25 cellular contexts compared by ENCODE assay signal in the genomic region with DNA sequence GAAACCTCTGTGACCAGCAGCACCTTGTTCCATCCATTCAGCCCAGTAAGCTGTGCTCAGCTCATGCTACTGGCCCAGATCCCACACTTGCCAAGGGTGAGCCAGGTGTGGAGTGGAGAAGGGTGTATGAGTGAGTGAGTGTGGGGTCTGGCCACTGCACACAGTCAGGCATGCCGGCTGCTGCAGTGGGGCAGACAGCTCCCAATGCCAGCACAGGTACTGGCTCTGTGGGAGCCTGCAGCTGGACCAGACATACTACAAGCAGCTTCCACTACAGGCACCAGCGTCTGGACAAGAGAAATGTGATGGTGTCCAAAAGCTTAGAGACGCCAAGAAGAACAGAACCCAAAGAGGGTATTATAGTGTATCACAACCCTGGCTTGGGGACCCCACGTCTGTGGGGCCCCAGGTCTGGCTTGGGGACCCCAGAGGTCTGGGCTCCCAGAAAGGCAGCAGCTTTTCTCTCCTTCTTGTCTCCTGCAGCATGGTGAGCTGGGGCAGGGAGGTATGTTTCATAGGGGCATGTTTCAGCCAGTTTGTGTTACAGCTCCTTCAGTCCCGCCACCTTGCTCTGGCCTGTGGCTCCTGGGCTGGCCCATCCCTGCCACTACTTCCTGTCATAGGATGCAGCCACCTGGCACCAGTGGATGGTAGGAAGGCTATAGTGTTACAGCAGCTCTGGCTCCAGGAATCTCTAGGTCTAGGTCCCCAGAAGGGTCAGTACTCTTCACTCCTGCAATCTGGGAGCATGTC.
"Had no signal": no experiment of that assay in that cellular context is flagged by ENCODE, and none has a peak within 500 bp of the region (broad histone marks: within the 10 kb centered on the region; RNA-seq: fewer than 3 reads in every experiment).

No MANE protein-coding gene starts in this region.

- H3K36me3 ChIP-seq: brain microvascular endothelial cell, gastrocnemius medialis, heart right ventricle had no signal

- H3K4me1 ChIP-seq: foreskin keratinocyte, gastrocnemius medialis, heart right ventricle had no signal

- ATAC-seq: activated CD4-positive, alpha-beta T cell treated with anti-CD3 and anti-CD28 coated beads for 36 hours; activated naive CD4-positive, alpha-beta T cell treated with anti-CD3 and anti-CD28 coated beads, Interleukin-2, amount 50 U/mL, for 72 hours; activated T-cell treated with anti-CD3 and anti-CD28 coated beads, Interleukin-2, amount 50 U/mL, for 72 hours; esophagus mucosa; foreskin keratinocyte; gastrocnemius medialis; heart right ventricle had no signal

- H3K27me3 Mint-ChIP-seq: activated CD4-positive, alpha-beta memory T cell treated with anti-CD3 and anti-CD28 coated beads, Interleukin-2, amount 10 ng/mL, durations not matched to agents 7 days and 5 days; activated CD4-positive, alpha-beta T cell treated with anti-CD3 and anti-CD28 coated beads for 36 hours; activated CD4-positive, alpha-beta T cell treated with anti-CD3 and anti-CD28 coated beads, Interleukin-2, amount 10 ng/mL, durations not matched to agents 7 days and 5 days; activated naive CD4-positive, alpha-beta T cell treated with anti-CD3 and anti-CD28 coated beads, Interleukin-2, amount 10 ng/mL, durations not matched to agents 7 days and 5 days; activated naive CD8-positive, alpha-beta T cell treated with anti-CD3 and anti-CD28 coated beads, Interleukin-2, amount 10 ng/mL, durations not matched to agents 7 days and 5 days; activated T-cell treated with anti-CD3 and anti-CD28 coated beads, Interleukin-2, amount 50 U/mL, for 24 hours; central memory CD8-positive, alpha-beta T cell had no signal

- H3K36me3 Mint-ChIP-seq: activated naive CD4-positive, alpha-beta T cell treated with anti-CD3 and anti-CD28 coated beads, Interleukin-2, amount 10 ng/mL, durations not matched to agents 7 days and 5 days; activated naive CD4-positive, alpha-beta T cell treated with anti-CD3 and anti-CD28 coated beads, Interleukin-2, amount 50 U/mL, for 72 hours; activated naive CD8-positive, alpha-beta T cell treated with anti-CD3 and anti-CD28 coated beads, Interleukin-2, amount 10 ng/mL, durations not matched to agents 7 days and 5 days had no signal

- H3K4me1 Mint-ChIP-seq: activated CD4-positive, alpha-beta memory T cell treated with anti-CD3 and anti-CD28 coated beads, Interleukin-2, amount 10 ng/mL, durations not matched to agents 7 days and 5 days; activated CD4-positive, alpha-beta T cell treated with anti-CD3 and anti-CD28 coated beads for 36 hours; activated CD4-positive, alpha-beta T cell treated with anti-CD3 and anti-CD28 coated beads, Interleukin-2, amount 10 ng/mL, durations not matched to agents 7 days and 5 days; activated naive CD4-positive, alpha-beta T cell treated with anti-CD3 and anti-CD28 coated beads, Interleukin-2, amount 10 ng/mL, durations not matched to agents 7 days and 5 days; activated naive CD8-positive, alpha-beta T cell treated with anti-CD3 and anti-CD28 coated beads, Interleukin-2, amount 10 ng/mL, durations not matched to agents 7 days and 5 days; central memory CD8-positive, alpha-beta T cell had no signal

- DNase-seq: activated CD4-positive, alpha-beta memory T cell treated with anti-CD3 and anti-CD28 coated beads, Interleukin-2, amount 10 ng/mL, durations not matched to agents 7 days and 5 days; activated CD4-positive, alpha-beta T cell treated with anti-CD3 and anti-CD28 coated beads for 36 hours; activated CD4-positive, alpha-beta T cell treated with anti-CD3 and anti-CD28 coated beads, Interleukin-2, amount 10 ng/mL, durations not matched to agents 7 days and 5 days; activated CD4-positive, alpha-beta T cell treated with anti-CD3 and anti-CD28 coated beads, Interleukin-2, amount 50 U/mL, for 4 hours; activated CD4-positive, CD25-positive, alpha-beta regulatory T cell; activated CD4-positive, CD25-positive, alpha-beta regulatory T cell treated with anti-CD3 and anti-CD28 coated beads, Interleukin-2, amount 50 U/mL, for 72 hours; activated CD8-positive, alpha-beta memory T cell treated with anti-CD3 and anti-CD28 coated beads, Interleukin-2, amount 50 U/mL, for 48 hours; activated gamma-delta T cell; activated naive CD4-positive, alpha-beta T cell; activated naive CD4-positive, alpha-beta T cell treated with anti-CD3 and anti-CD28 coated beads, Interleukin-2, amount 10 ng/mL, durations not matched to agents 7 days and 5 days; activated naive CD8-positive, alpha-beta T cell treated with anti-CD3 and anti-CD28 coated beads, Interleukin-2, amount 10 ng/mL, durations not matched to agents 7 days and 5 days; activated T-cell treated with anti-CD3 and anti-CD28 coated beads for 4 hours; activated T-cell treated with anti-CD3 and anti-CD28 coated beads, Interleukin-2, amount 50 U/mL, for 24 hours; activated T-cell treated with anti-CD3 and anti-CD28 coated beads, Interleukin-2, amount 50 U/mL, for 72 hours; brain microvascular endothelial cell; cortex of kidney; dermis blood vessel endothelial cell; effector CD8-positive, alpha-beta T cell; foreskin keratinocyte; gastrocnemius medialis; heart right ventricle; T-helper 2 cell had no signal

- H3K4me3 Mint-ChIP-seq: activated CD4-positive, alpha-beta memory T cell treated with anti-CD3 and anti-CD28 coated beads, Interleukin-2, amount 10 ng/mL, durations not matched to agents 7 days and 5 days; activated CD4-positive, alpha-beta T cell treated with anti-CD3 and anti-CD28 coated beads for 36 hours; activated CD4-positive, alpha-beta T cell treated with anti-CD3 and anti-CD28 coated beads, Interleukin-2, amount 10 ng/mL, durations not matched to agents 7 days and 5 days; activated naive CD4-positive, alpha-beta T cell treated with anti-CD3 and anti-CD28 coated beads, Interleukin-2, amount 10 ng/mL, durations not matched to agents 7 days and 5 days; activated naive CD8-positive, alpha-beta T cell treated with anti-CD3 and anti-CD28 coated beads, Interleukin-2, amount 10 ng/mL, durations not matched to agents 7 days and 5 days; activated T-cell treated with anti-CD3 and anti-CD28 coated beads, Interleukin-2, amount 50 U/mL, for 24 hours; activated T-cell treated with anti-CD3 and anti-CD28 coated beads, Interleukin-2, amount 50 U/mL, for 72 hours; central memory CD8-positive, alpha-beta T cell had no signal

- H3K4me3 ChIP-seq: gastrocnemius medialis, heart right ventricle had no signal

- H3K27ac ChIP-seq: brain microvascular endothelial cell, foreskin keratinocyte, gastrocnemius medialis, heart right ventricle had no signal

- H3K27ac Mint-ChIP-seq: activated CD4-positive, alpha-beta memory T cell treated with anti-CD3 and anti-CD28 coated beads, Interleukin-2, amount 10 ng/mL, durations not matched to agents 7 days and 5 days; activated CD4-positive, alpha-beta T cell treated with anti-CD3 and anti-CD28 coated beads for 36 hours; activated CD4-positive, alpha-beta T cell treated with anti-CD3 and anti-CD28 coated beads, Interleukin-2, amount 10 ng/mL, durations not matched to agents 7 days and 5 days; activated naive CD4-positive, alpha-beta T cell treated with anti-CD3 and anti-CD28 coated beads, Interleukin-2, amount 10 ng/mL, durations not matched to agents 7 days and 5 days; activated naive CD4-positive, alpha-beta T cell treated with anti-CD3 and anti-CD28 coated beads, Interleukin-2, amount 50 U/mL, for 72 hours; activated naive CD8-positive, alpha-beta T cell treated with anti-CD3 and anti-CD28 coated beads, Interleukin-2, amount 10 ng/mL, durations not matched to agents 7 days and 5 days; activated T-cell treated with anti-CD3 and anti-CD28 coated beads, Interleukin-2, amount 50 U/mL, for 24 hours; activated T-cell treated with anti-CD3 and anti-CD28 coated beads, Interleukin-2, amount 50 U/mL, for 72 hours had no signal

- H3K27me3 ChIP-seq: brain microvascular endothelial cell, foreskin keratinocyte, gastrocnemius medialis, heart right ventricle had no signal
